Comparison of ENCODE assay signal across 24 cellular contexts in genomic region chr7:67917118-67917755, GRCh38.
"Had no signal": no experiment of that assay in that cellular context is flagged by ENCODE, and none has a peak within 500 bp of the region (broad histone marks: within the 10 kb centered on the region; RNA-seq: fewer than 3 reads in every experiment).

No MANE protein-coding gene starts in this region.

- H3K4me3 Mint-ChIP-seq: activated CD4-positive, alpha-beta memory T cell treated with anti-CD3 and anti-CD28 coated beads, Interleukin-2, amount 10 ng/mL, durations not matched to agents 7 days and 5 days; activated CD4-positive, alpha-beta T cell treated with anti-CD3 and anti-CD28 coated beads for 36 hours; activated naive CD4-positive, alpha-beta T cell treated with anti-CD3 and anti-CD28 coated beads, Interleukin-2, amount 10 ng/mL, durations not matched to agents 7 days and 5 days; activated naive CD8-positive, alpha-beta T cell treated with anti-CD3 and anti-CD28 coated beads for 36 hours; activated T-helper 17 cell treated with anti-CD3 and anti-CD28 coated beads, Interleukin-2, amount 50 U/mL, for 72 hours had no signal

- H3K27me3 Mint-ChIP-seq: activated CD4-positive, alpha-beta memory T cell treated with anti-CD3 and anti-CD28 coated beads, Interleukin-2, amount 10 ng/mL, durations not matched to agents 7 days and 5 days; activated CD4-positive, alpha-beta T cell treated with anti-CD3 and anti-CD28 coated beads for 36 hours; activated naive CD4-positive, alpha-beta T cell treated with anti-CD3 and anti-CD28 coated beads, Interleukin-2, amount 10 ng/mL, durations not matched to agents 7 days and 5 days; activated naive CD8-positive, alpha-beta T cell treated with anti-CD3 and anti-CD28 coated beads for 36 hours; activated T-helper 17 cell treated with anti-CD3 and anti-CD28 coated beads, Interleukin-2, amount 50 U/mL, for 72 hours; T-cell had no signal

- H3K4me1 Mint-ChIP-seq: activated T-helper 17 cell treated with anti-CD3 and anti-CD28 coated beads, Interleukin-2, amount 50 U/mL, for 72 hours had no signal

- H3K36me3 ChIP-seq: brain microvascular endothelial cell, cardiac muscle cell had no signal

- DNase-seq: activated CD4-positive, alpha-beta memory T cell treated with anti-CD3 and anti-CD28 coated beads, Interleukin-2, amount 10 ng/mL, durations not matched to agents 7 days and 5 days; activated CD4-positive, alpha-beta T cell treated with anti-CD3 and anti-CD28 coated beads for 36 hours; activated CD4-positive, alpha-beta T cell treated with anti-CD3 and anti-CD28 coated beads, Interleukin-2, amount 50 U/mL, for 1 hour; activated gamma-delta T cell treated with Interleukin-2 at 50 U/mL for 16 hours; activated naive CD4-positive, alpha-beta T cell treated with anti-CD3 and anti-CD28 coated beads, Interleukin-2, amount 10 ng/mL, durations not matched to agents 7 days and 5 days; activated naive CD8-positive, alpha-beta T cell treated with anti-CD3 and anti-CD28 coated beads for 36 hours; activated T-cell treated with anti-CD3 and anti-CD28 coated beads for 4 hours; activated T-cell treated with anti-CD3 and anti-CD28 coated beads, Interleukin-2, amount 50 U/mL, for 48 hours; brain microvascular endothelial cell; NCI-H1417 treated with DMSO at 0.1 percent for 48 hours; NCI-H2029; NCI-H2227 treated with DMSO at 0.1 percent for 48 hours; NCI-H446 treated with DMSO at 0.1 percent for 48 hours; NCI-H524 treated with DMSO at 0.1 percent for 48 hours; NCI-H82; RPMI8226; T-cell; T-helper 2 cell had no signal

- H3K27ac ChIP-seq: brain microvascular endothelial cell, cardiac muscle cell, SK-N-MC, VCaP had no signal

- H3K36me3 Mint-ChIP-seq: activated naive CD4-positive, alpha-beta T cell treated with anti-CD3 and anti-CD28 coated beads, Interleukin-2, amount 10 ng/mL, durations not matched to agents 7 days and 5 days had no signal

- ATAC-seq: activated CD4-positive, alpha-beta T cell treated with anti-CD3 and anti-CD28 coated beads for 36 hours; activated T-helper 17 cell treated with anti-CD3 and anti-CD28 coated beads, Interleukin-2, amount 50 U/mL, for 72 hours; Panc1; Right ventricle myocardium inferior; T-cell had no signal

- H3K27ac Mint-ChIP-seq: activated CD4-positive, alpha-beta memory T cell treated with anti-CD3 and anti-CD28 coated beads, Interleukin-2, amount 10 ng/mL, durations not matched to agents 7 days and 5 days; activated CD4-positive, alpha-beta T cell treated with anti-CD3 and anti-CD28 coated beads for 36 hours; activated naive CD4-positive, alpha-beta T cell treated with anti-CD3 and anti-CD28 coated beads, Interleukin-2, amount 10 ng/mL, durations not matched to agents 7 days and 5 days; activated naive CD8-positive, alpha-beta T cell treated with anti-CD3 and anti-CD28 coated beads for 36 hours; activated T-helper 17 cell treated with anti-CD3 and anti-CD28 coated beads, Interleukin-2, amount 50 U/mL, for 72 hours; T-cell had no signal

- H3K27me3 ChIP-seq: brain microvascular endothelial cell, cardiac muscle cell had no signal

- H3K4me3 ChIP-seq: cardiac muscle cell, SK-N-MC had no signal
